27 cellular contexts compared by ENCODE assay signal in genomic region chr16:31190818-31191444, GRCh38. TPM values are rescaled to one million over a fixed set of nuclear protein-coding genes. Genes with fewer than 3 reads are reported as not detected.
DNase-seq lines count a peak whose midpoint lies in the region; ATAC-seq and TF ChIP-seq lines count a peak whose summit lies in the region.
"Had no signal": no experiment of that assay in that cellular context is flagged by ENCODE, and none has a peak within 500 bp of the region (broad histone marks: within the 10 kb centered on the region; RNA-seq: fewer than 3 reads in every experiment).

No MANE protein-coding gene starts in this region.

- peaks cover 94% of the 10 kb centered on the region for H3F3A ChIP-seq in neural progenitor cell (ENCODE audit: low read depth)

- H3K27ac Mint-ChIP-seq in activated CD8-positive, alpha-beta T cell treated with anti-CD3 and anti-CD28 coated beads for 36 hours: peak overlapping the region; percentile 66
- no peak overlapping the region for H3K27ac Mint-ChIP-seq in activated CD8-positive, alpha-beta T cell treated with anti-CD3 and anti-CD28 coated beads, Interleukin-2, amount 10 ng/mL, durations not matched to agents 7 days and 5 days
- H3K27ac Mint-ChIP-seq in HFFc6: peak overlapping the region; percentile 75
- H3K27ac Mint-ChIP-seq in central memory CD8-positive, alpha-beta T cell (ENCODE audit: low read depth): peak overlapping the region; percentile 91
- H3K27ac Mint-ChIP-seq in neural progenitor cell: no peak overlapping the region
- no peak overlapping the region for H3K27ac Mint-ChIP-seq in MCF 10A (ENCODE audit: low read depth, unreplicated experiment)

- H3K79me2 ChIP-seq in neural progenitor cell (ENCODE audit: low read depth): peaks cover 68% of the 10 kb centered on the region

- TF ChIP-seq CTCF in activated CD8-positive, alpha-beta T cell treated with anti-CD3 and anti-CD28 coated beads for 36 hours (IDR thresholded peaks at IDR 0.05): no peak
- TF ChIP-seq CTCF in HFFc6 (IDR thresholded peaks at IDR 0.05): no peak
- TF ChIP-seq CTCF in neural progenitor cell (IDR thresholded peaks at IDR 0.05): no peak
- no peak for TF ChIP-seq CTCF in MCF 10A (IDR thresholded peaks at IDR 0.05; ENCODE audit: unreplicated experiment)

- H3K4me2 ChIP-seq in neural progenitor cell: no peak overlapping the region

- no peaks in the 10 kb centered on the region for H3K9me3 ChIP-seq in neural progenitor cell (ENCODE audit: low read depth)
- H3K9me3 ChIP-seq: colonic mucosa had no signal

- no peak for DNase-seq in activated CD8-positive, alpha-beta T cell treated with anti-CD3 and anti-CD28 coated beads for 36 hours
- DNase-seq in activated CD8-positive, alpha-beta T cell treated with anti-CD3 and anti-CD28 coated beads, Interleukin-2, amount 10 ng/mL, durations not matched to agents 7 days and 5 days: no peak
- DNase-seq in HFFc6: no peak
- no peak for DNase-seq in central memory CD8-positive, alpha-beta T cell (ENCODE audit: low spot score in 2 of 2)
- DNase-seq in neural progenitor cell (ENCODE audit: low spot score): no peak
- DNase-seq in MCF 10A (ENCODE audit: unreplicated experiment): no peak
- DNase-seq in A172 (ENCODE audit: low spot score): no peak
- no peak for DNase-seq in mesenteric fat pad (ENCODE audit: low spot score)
- DNase-seq: ACHN; activated gamma-delta T cell; colonic mucosa; DMS79; foreskin melanocyte; kidney glomerular epithelial cell; MV-4-11; NCI-H2029; nucleus accumbens; RPMI8226; stimulated activated naive CD4-positive, alpha-beta T cell; SW 1271 had no signal

- no peak overlapping the region for H2AFZ ChIP-seq in neural progenitor cell (replicated peaks)

- H3K27me3 ChIP-seq in neural progenitor cell: no peaks in the 10 kb centered on the region
- H3K27me3 ChIP-seq: colonic mucosa had no signal

- ATAC-seq in activated CD8-positive, alpha-beta T cell treated with anti-CD3 and anti-CD28 coated beads for 36 hours: no peak
- ATAC-seq in activated CD8-positive, alpha-beta T cell treated with anti-CD3 and anti-CD28 coated beads, Interleukin-2, amount 10 ng/mL, durations not matched to agents 7 days and 5 days: no peak
- ATAC-seq in central memory CD8-positive, alpha-beta T cell (replicated peaks; ENCODE audit: extremely low read depth, poor library complexity, severe bottlenecking): no peak

- H3K4me3 ChIP-seq in neural progenitor cell: no peak overlapping the region
- H3K4me3 ChIP-seq: colonic mucosa had no signal

- BruUV-seq in MCF 10A (replicated peaks; lab: Mats Ljungman, UMichigan): no TSS peak

- peaks cover 34% of the 10 kb centered on the region for H3K36me3 ChIP-seq in neural progenitor cell

- CTCF ChIA-PET in activated CD8-positive, alpha-beta T cell treated with anti-CD3 and anti-CD28 coated beads for 36 hours (lab: Charles Lee): interaction anchor here (0.8 kb wide), 1 partner anchor 99 kb away, joined by 3 read pairs; no protein-coding TSS in a partner anchor
- CTCF ChIA-PET in activated CD8-positive, alpha-beta T cell treated with anti-CD3 and anti-CD28 coated beads, Interleukin-2, amount 10 ng/mL, durations not matched to agents 7 days and 5 days (lab: Charles Lee): interaction anchor here (1.5 to 1.8 kb wide), 2 partner anchors 10 to 252 kb away, joined by 4 to 5 read pairs; partner anchors contain the start of gene ZNF843
- CTCF ChIA-PET in MCF 10A (lab: Yijun Ruan, JAX): no interaction called here

- no peaks in the 10 kb centered on the region for H3K27me3 Mint-ChIP-seq in activated CD8-positive, alpha-beta T cell treated with anti-CD3 and anti-CD28 coated beads for 36 hours
- no peaks in the 10 kb centered on the region for H3K27me3 Mint-ChIP-seq in activated CD8-positive, alpha-beta T cell treated with anti-CD3 and anti-CD28 coated beads, Interleukin-2, amount 10 ng/mL, durations not matched to agents 7 days and 5 days (ENCODE audit: low read depth)
- H3K27me3 Mint-ChIP-seq in HFFc6 (ENCODE audit: insufficient read depth): peaks cover 20% of the 10 kb centered on the region
- H3K27me3 Mint-ChIP-seq in central memory CD8-positive, alpha-beta T cell: no peaks in the 10 kb centered on the region
- H3K27me3 Mint-ChIP-seq in neural progenitor cell (ENCODE audit: insufficient read depth, low read depth): peaks cover 21% of the 10 kb centered on the region
- no peaks in the 10 kb centered on the region for H3K27me3 Mint-ChIP-seq in MCF 10A (ENCODE audit: insufficient read depth, unreplicated experiment)

- H3K4me3 Mint-ChIP-seq in activated CD8-positive, alpha-beta T cell treated with anti-CD3 and anti-CD28 coated beads for 36 hours: no peak overlapping the region
- H3K4me3 Mint-ChIP-seq in activated CD8-positive, alpha-beta T cell treated with anti-CD3 and anti-CD28 coated beads, Interleukin-2, amount 10 ng/mL, durations not matched to agents 7 days and 5 days: no peak overlapping the region
- H3K4me3 Mint-ChIP-seq in HFFc6 (no peak overlapping the region; the same call in 1 of the 2 replicates), neural progenitor cell (peak overlapping the region; percentile 5), MCF 10A (ENCODE audit: unreplicated experiment) (no peak overlapping the region)
- H3K4me3 Mint-ChIP-seq in central memory CD8-positive, alpha-beta T cell: no peak overlapping the region

- peaks cover 77% of the 10 kb centered on the region for H3K4me1 Mint-ChIP-seq in activated CD8-positive, alpha-beta T cell treated with anti-CD3 and anti-CD28 coated beads for 36 hours (ENCODE audit: low read depth)
- peaks cover 80% of the 10 kb centered on the region for H3K4me1 Mint-ChIP-seq in activated CD8-positive, alpha-beta T cell treated with anti-CD3 and anti-CD28 coated beads, Interleukin-2, amount 10 ng/mL, durations not matched to agents 7 days and 5 days (ENCODE audit: low read depth)
- peaks cover 28% of the 10 kb centered on the region for H3K4me1 Mint-ChIP-seq in HFFc6 (ENCODE audit: low read depth)
- H3K4me1 Mint-ChIP-seq in central memory CD8-positive, alpha-beta T cell: peaks cover 81% of the 10 kb centered on the region
- H3K4me1 Mint-ChIP-seq in neural progenitor cell: peaks cover 4% of the 10 kb centered on the region
- peaks cover 3% of the 10 kb centered on the region for H3K4me1 Mint-ChIP-seq in MCF 10A (ENCODE audit: insufficient read depth, unreplicated experiment)

- H3K27ac ChIP-seq in neural progenitor cell: no peak overlapping the region
- H3K27ac ChIP-seq: C4-2B, colonic mucosa, epithelial cell of prostate, HL-60 had no signal

- no peaks in the 10 kb centered on the region for H3K4me1 ChIP-seq in neural progenitor cell
- H3K4me1 ChIP-seq: colonic mucosa had no signal

- no peak overlapping the region for H3K9ac ChIP-seq in neural progenitor cell

- intact Hi-C loops in activated CD8-positive, alpha-beta T cell treated with anti-CD3 and anti-CD28 coated beads for 36 hours (cut with micrococcal nuclease): no loop called here
- intact Hi-C loops in MCF 10A (cut with micrococcal nuclease): no loop called here

- POLR2A ChIA-PET in activated CD8-positive, alpha-beta T cell treated with anti-CD3 and anti-CD28 coated beads for 36 hours (lab: Charles Lee): interaction anchor here (1.0 to 17.2 kb wide), 8 partner anchors 9 to 687 kb away, joined by 3 to 482 read pairs (median 4); partner anchors contain the start of genes FUS, PYCARD, PYDC1 and ZNF843
- POLR2A ChIA-PET in activated CD8-positive, alpha-beta T cell treated with anti-CD3 and anti-CD28 coated beads, Interleukin-2, amount 10 ng/mL, durations not matched to agents 7 days and 5 days (lab: Charles Lee): interaction anchor here (1.6 to 3.2 kb wide), 3 partner anchors 11 kb away, joined by 13 to 25 read pairs (median 14); partner anchors contain the start of genes FUS and PYCARD
- POLR2A ChIA-PET in MCF 10A (lab: Yijun Ruan, JAX): interaction anchor here (0.6 to 2.7 kb wide), 5 partner anchors 8 to 192 kb away, joined by 3 to 22 read pairs (median 3); partner anchors contain the start of gene FUS

- H4K20me1 ChIP-seq in neural progenitor cell (ENCODE audit: low read depth): peaks cover 98% of the 10 kb centered on the region

- peaks cover 91% of the 10 kb centered on the region for H3K36me3 Mint-ChIP-seq in activated CD8-positive, alpha-beta T cell treated with anti-CD3 and anti-CD28 coated beads for 36 hours (ENCODE audit: low read depth)
- H3K36me3 Mint-ChIP-seq in activated CD8-positive, alpha-beta T cell treated with anti-CD3 and anti-CD28 coated beads, Interleukin-2, amount 10 ng/mL, durations not matched to agents 7 days and 5 days (ENCODE audit: low read depth): peaks cover 92% of the 10 kb centered on the region
- H3K36me3 Mint-ChIP-seq in HFFc6 (ENCODE audit: low read depth): peaks cover 84% of the 10 kb centered on the region
- peaks cover 98% of the 10 kb centered on the region for H3K36me3 Mint-ChIP-seq in central memory CD8-positive, alpha-beta T cell (ENCODE audit: insufficient read depth)
- H3K36me3 Mint-ChIP-seq in neural progenitor cell: peaks cover 72% of the 10 kb centered on the region
- H3K36me3 Mint-ChIP-seq in MCF 10A (ENCODE audit: insufficient read depth, unreplicated experiment): peaks cover 100% of the 10 kb centered on the region

- no peaks in the 10 kb centered on the region for H3K9me3 Mint-ChIP-seq in activated CD8-positive, alpha-beta T cell treated with anti-CD3 and anti-CD28 coated beads for 36 hours
- no peaks in the 10 kb centered on the region for H3K9me3 Mint-ChIP-seq in activated CD8-positive, alpha-beta T cell treated with anti-CD3 and anti-CD28 coated beads, Interleukin-2, amount 10 ng/mL, durations not matched to agents 7 days and 5 days (ENCODE audit: insufficient read depth)
- H3K9me3 Mint-ChIP-seq in HFFc6: no peaks in the 10 kb centered on the region
- no peaks in the 10 kb centered on the region for H3K9me3 Mint-ChIP-seq in central memory CD8-positive, alpha-beta T cell
- no peaks in the 10 kb centered on the region for H3K9me3 Mint-ChIP-seq in neural progenitor cell
- no peaks in the 10 kb centered on the region for H3K9me3 Mint-ChIP-seq in MCF 10A (ENCODE audit: unreplicated experiment)

RNA-seq across cellular contexts. Expression of gene FUS, which starts 11.0 kb away (rescaled TPM):
- total RNA-seq in activated CD8-positive, alpha-beta T cell treated with anti-CD3 and anti-CD28 coated beads for 36 hours: 100 to 1,000 TPM; 486 to 533 TPM
- 100 to 1,000 TPM; 536 to 569 TPM for total RNA-seq in activated CD8-positive, alpha-beta T cell treated with anti-CD3 and anti-CD28 coated beads, Interleukin-2, amount 10 ng/mL, durations not matched to agents 7 days and 5 days
- total RNA-seq in HFFc6 (2021; fragmentation: NEBNext Ultra II Directional; extraction: Animal tissue kit (Norgen Biotek cat#: 25700)): 100 to 1,000 TPM; 275 to 504 (median 422) TPM
- total RNA-seq in neural progenitor cell (ENCODE audit: low replicate concordance) (81.7 and 127 TPM in 2 replicates), MCF 10A (2022) (451 and 481 TPM in 2 replicates), mesenteric fat pad (224 TPM)
- 14.4 and 26.9 TPM in 2 replicates for total RNA-seq in A172 (2014; rRNA removed; shearing (Covaris generic))

RNA-seq across cellular contexts. Expression of gene PYCARD, which starts 11.6 kb away (rescaled TPM):
- total RNA-seq in activated CD8-positive, alpha-beta T cell treated with anti-CD3 and anti-CD28 coated beads for 36 hours: 1 to 10 TPM; 5.9 to 6.1 TPM
- 10 to 100 TPM; 97.7 to 99.5 TPM for total RNA-seq in activated CD8-positive, alpha-beta T cell treated with anti-CD3 and anti-CD28 coated beads, Interleukin-2, amount 10 ng/mL, durations not matched to agents 7 days and 5 days
- total RNA-seq in HFFc6 (2021; fragmentation: NEBNext Ultra II Directional; extraction: Animal tissue kit (Norgen Biotek cat#: 25700)): 10 to 100 TPM; 13.0 to 23.1 (median 22.5) TPM
- total RNA-seq in neural progenitor cell (ENCODE audit: low replicate concordance) (0.81 TPM in 1 of 2 replicates, not detected in the other), MCF 10A (2022) (0.47 and 0.76 TPM in 2 replicates), mesenteric fat pad (22.4 TPM)
- total RNA-seq in A172 (2014; rRNA removed; shearing (Covaris generic)): not detected in 2 replicates
- total RNA-seq: H4, NCI-H460 had no signal

RNA-seq across cellular contexts. Expression of gene TRIM72, which starts 23.0 kb away (rescaled TPM):
- not detected for total RNA-seq in activated CD8-positive, alpha-beta T cell treated with anti-CD3 and anti-CD28 coated beads for 36 hours
- total RNA-seq in activated CD8-positive, alpha-beta T cell treated with anti-CD3 and anti-CD28 coated beads, Interleukin-2, amount 10 ng/mL, durations not matched to agents 7 days and 5 days: not detected
- total RNA-seq in HFFc6 (2021; fragmentation: NEBNext Ultra II Directional; extraction: Animal tissue kit (Norgen Biotek cat#: 25700)): under 1 TPM in 1 of 6 experiments, not detected in 5; 0.05 TPM
- total RNA-seq in neural progenitor cell (ENCODE audit: low replicate concordance) (0.07 TPM in 1 of 2 replicates, not detected in the other), MCF 10A (2022) (not detected in 2 replicates), mesenteric fat pad (0.03 TPM)
- total RNA-seq in A172 (2014; rRNA removed; shearing (Covaris generic)): under 0.01 and 0.02 TPM in 2 replicates
- total RNA-seq: activated CD8-positive, alpha-beta memory T cell treated with anti-CD3 and anti-CD28 coated beads for 36 hours; H4; ureter had no signal

RNA-seq across cellular contexts. Expression of gene PYDC1, which starts 26.0 kb away (rescaled TPM):
- total RNA-seq in activated CD8-positive, alpha-beta T cell treated with anti-CD3 and anti-CD28 coated beads for 36 hours: not detected
- total RNA-seq in activated CD8-positive, alpha-beta T cell treated with anti-CD3 and anti-CD28 coated beads, Interleukin-2, amount 10 ng/mL, durations not matched to agents 7 days and 5 days: not detected
- not detected for total RNA-seq in HFFc6 (2021; fragmentation: NEBNext Ultra II Directional; extraction: Animal tissue kit (Norgen Biotek cat#: 25700))
- total RNA-seq in neural progenitor cell (ENCODE audit: low replicate concordance): not detected in 2 replicates
- not detected in 2 replicates for total RNA-seq in MCF 10A (2022)
- total RNA-seq in A172 (2014; rRNA removed; shearing (Covaris generic)): not detected in 2 replicates
- total RNA-seq in mesenteric fat pad: not detected
- total RNA-seq: activated CD8-positive, alpha-beta memory T cell treated with anti-CD3 and anti-CD28 coated beads for 36 hours; colonic mucosa; H4; NCI-H460; ureter had no signal

RNA-seq across cellular contexts. Expression of gene PRSS36, which starts 41.1 kb away (rescaled TPM):
- total RNA-seq in activated CD8-positive, alpha-beta T cell treated with anti-CD3 and anti-CD28 coated beads for 36 hours: under 1 TPM; 0.18 to 0.72 TPM
- 1 to 10 TPM in 1 of 2 experiments, under 1 TPM in 1; 0.95 to 1.3 TPM for total RNA-seq in activated CD8-positive, alpha-beta T cell treated with anti-CD3 and anti-CD28 coated beads, Interleukin-2, amount 10 ng/mL, durations not matched to agents 7 days and 5 days
- total RNA-seq in HFFc6 (2021; fragmentation: NEBNext Ultra II Directional; extraction: Animal tissue kit (Norgen Biotek cat#: 25700)): under 1 TPM in 4 of 6 experiments, not detected in 2; 0.38 to 0.60 (median 0.47) TPM
- 0.30 and 0.68 TPM in 2 replicates for total RNA-seq in neural progenitor cell (ENCODE audit: low replicate concordance)
- 0.49 and 1.0 TPM in 2 replicates for total RNA-seq in MCF 10A (2022)
- 0.41 and 0.55 TPM in 2 replicates for total RNA-seq in A172 (2014; rRNA removed; shearing (Covaris generic))
- 9.8 TPM for total RNA-seq in mesenteric fat pad
- total RNA-seq: NCI-H460 had no signal

Comparison
In these comparisons a context has a peak if more than half of its experiments do, and no peak if none do; other contexts are left out.
1. H3K27ac Mint-ChIP-seq: peak in activated CD8-positive, alpha-beta T cell treated with anti-CD3 and anti-CD28 coated beads for 36 hours (single experiment), HFFc6 (single experiment) and central memory CD8-positive, alpha-beta T cell (single experiment); none in activated CD8-positive, alpha-beta T cell treated with anti-CD3 and anti-CD28 coated beads, Interleukin-2, amount 10 ng/mL, durations not matched to agents 7 days and 5 days (single experiment), neural progenitor cell (single experiment) and MCF 10A (single experiment).